ENCODE assay signal across 20 cellular contexts in the genomic region with DNA sequence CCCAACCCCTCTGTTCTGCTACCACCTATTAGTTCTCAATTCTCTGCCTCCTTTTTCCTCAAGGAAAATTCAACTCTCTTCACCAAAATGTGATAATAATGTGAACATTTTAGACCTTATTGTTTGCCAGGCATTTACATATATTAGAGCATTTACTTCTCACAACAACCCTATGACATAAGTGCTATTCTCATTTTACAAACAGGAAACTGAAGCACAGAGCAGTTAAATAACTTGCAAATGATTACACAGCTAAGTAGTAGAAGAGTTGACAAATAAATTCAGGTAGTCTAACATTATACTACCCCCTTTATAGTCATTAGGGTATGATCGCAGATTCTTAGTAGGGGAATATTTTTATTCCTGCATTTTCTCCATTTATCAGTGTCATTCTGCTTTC. TPM values are rescaled to one million over a fixed set of nuclear protein-coding genes. Genes with fewer than 3 reads are reported as not detected.
DNase-seq lines count a peak whose midpoint lies in the region; ATAC-seq and TF ChIP-seq lines count a peak whose summit lies in the region.
"Had no signal": no experiment of that assay in that cellular context is flagged by ENCODE, and none has a peak within 500 bp of the region (broad histone marks: within the 10 kb centered on the region; RNA-seq: fewer than 3 reads in every experiment).

No MANE protein-coding gene starts in this region.

- H3K27ac ChIP-seq in endodermal cell (ENCODE audit: low read depth, low read length) = no peak overlapping the region
- H3K27ac ChIP-seq in gastroesophageal sphincter = no peak overlapping the region
- H3K27ac ChIP-seq: A549, GM23248 had no signal

- H3K36me3 Mint-ChIP-seq in WTC11 = peaks cover 4% of the 10 kb centered on the region
- peaks cover 10% of the 10 kb centered on the region for H3K36me3 Mint-ChIP-seq in endodermal cell (ENCODE audit: low read depth)

- H3K4me3 ChIP-seq in endodermal cell (ENCODE audit: low read length) (no peak overlapping the region), gastroesophageal sphincter (no peak overlapping the region)
- H3K4me3 ChIP-seq: A549, GM23248, HAP-1 had no signal

- peaks cover 5% of the 10 kb centered on the region for H3K9me3 ChIP-seq in endodermal cell (ENCODE audit: control insufficient read depth, low read length)
- no peaks in the 10 kb centered on the region for H3K9me3 ChIP-seq in gastroesophageal sphincter
- H3K9me3 ChIP-seq: A549, Caco-2, HAP-1 had no signal

- CTCF ChIA-PET in WTC11 (lab: Charles Lee) = no interaction called here

- no peaks in the 10 kb centered on the region for H3K27me3 Mint-ChIP-seq in WTC11 (ENCODE audit: low read depth)
- no peaks in the 10 kb centered on the region for H3K27me3 Mint-ChIP-seq in endodermal cell (ENCODE audit: insufficient read depth)
- H3K27me3 Mint-ChIP-seq: CD4-positive, alpha-beta memory T cell had no signal

- no peak for TF ChIP-seq EP300 in gastroesophageal sphincter (IDR thresholded peaks at IDR 0.05)

- H3K4me1 ChIP-seq in endodermal cell (ENCODE audit: control insufficient read depth, insufficient read depth, low read length) (peaks cover 12% of the 10 kb centered on the region), gastroesophageal sphincter (no peaks in the 10 kb centered on the region)
- H3K4me1 ChIP-seq: A549, Caco-2, HAP-1 had no signal

- no peaks in the 10 kb centered on the region for H3K36me3 ChIP-seq in endodermal cell (ENCODE audit: control insufficient read depth, insufficient read depth, low read length)
- peaks cover 0 to 9% of the 10 kb centered on the region in 2 donors for H3K36me3 ChIP-seq in gastroesophageal sphincter
- H3K36me3 ChIP-seq: HAP-1 had no signal

- WGBS in endodermal cell (ENCODE audit: insufficient coverage in 1 of 2, insufficient read length in 1 of 2), 2 experiments = no CpG with 5 or more reads among the region's 1 CpG
- WGBS in gastroesophageal sphincter (ENCODE audit: low coverage in 1 of 2), 2 donors = 83 to 96% methylated on average over 1 of the region's 1 CpG

- H3K9ac ChIP-seq in endodermal cell (ENCODE audit: extremely low read depth, low read length, poor library complexity, severe bottlenecking) = no peak overlapping the region
- H3K9ac ChIP-seq: GM23248 had no signal

- TF ChIP-seq POLR2A in gastroesophageal sphincter (IDR thresholded peaks at IDR 0.05) = no peak

- POLR2A ChIA-PET in WTC11 (lab: Charles Lee) = no interaction called here

- H3K4me1 Mint-ChIP-seq in WTC11 (peaks cover 24% of the 10 kb centered on the region), endodermal cell (peaks cover 20% of the 10 kb centered on the region)
- H3K4me1 Mint-ChIP-seq: CD4-positive, alpha-beta memory T cell had no signal

- DNase-seq in WTC11 (ENCODE audit: low spot score) = no peak
- no peak for DNase-seq in endodermal cell
- no peak for DNase-seq in COR-L47 (lab: John Stamatoyannopoulos, UW)
- no peak for DNase-seq in NCI-H1417 treated with DMSO at 0.1 percent for 48 hours (lab: John Stamatoyannopoulos, UW)
- DNase-seq: 8988T; ACHN; C1 segment of cervical spinal cord; Caco-2; CD4-positive, alpha-beta memory T cell; DMS153; DMS79; EL; GDM1; GM23248; HFFc6 had no signal

- TF ChIP-seq CTCF in WTC11 (IDR thresholded peaks at IDR 0.05) = no peak
- no peak for TF ChIP-seq CTCF in endodermal cell (conservative IDR thresholded peaks at IDR 0.05)
- no peak for TF ChIP-seq CTCF in gastroesophageal sphincter (IDR thresholded peaks at IDR 0.05)

- H3K9me3 Mint-ChIP-seq in WTC11 = peaks cover 11% of the 10 kb centered on the region
- peaks cover 10% of the 10 kb centered on the region for H3K9me3 Mint-ChIP-seq in endodermal cell
- H3K9me3 Mint-ChIP-seq: CD4-positive, alpha-beta memory T cell; HFFc6 had no signal

- H3K27ac Mint-ChIP-seq in WTC11 (peak overlapping the region; percentile 20), endodermal cell (peak overlapping the region; percentile 50)
- H3K27ac Mint-ChIP-seq: HFFc6 had no signal

- H3K27me3 ChIP-seq in endodermal cell (ENCODE audit: control insufficient read depth, insufficient read depth, low read length, poor library complexity, severe bottlenecking) (no peaks in the 10 kb centered on the region), gastroesophageal sphincter (no peaks in the 10 kb centered on the region)

- no peak overlapping the region for H3K4me3 Mint-ChIP-seq in WTC11
- no peak overlapping the region for H3K4me3 Mint-ChIP-seq in endodermal cell
- H3K4me3 Mint-ChIP-seq: CD4-positive, alpha-beta memory T cell; HFFc6 had no signal

- peak; percentile 55 for ATAC-seq in GM18520 (IDR thresholded peaks at IDR 0.05; ENCODE audit: unreplicated experiment)
- ATAC-seq in WTC11 = no peak
- ATAC-seq in HG03095 (IDR thresholded peaks at IDR 0.05; ENCODE audit: unreplicated experiment) = no peak
- ATAC-seq in gastroesophageal sphincter = no peak
- ATAC-seq: A549 had no signal

TF ChIP-seq in WTC11, 78 proteins besides CTCF, POLR2A, EP300 and RAD21:
- TF ChIP-seq, protein P1, sequence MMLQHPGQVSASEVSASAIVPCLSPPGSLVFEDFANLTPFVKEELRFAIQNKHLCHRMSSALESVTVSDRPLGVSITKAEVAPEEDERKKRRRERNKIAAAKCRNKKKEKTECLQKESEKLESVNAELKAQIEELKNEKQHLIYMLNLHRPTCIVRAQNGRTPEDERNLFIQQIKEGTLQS (CRISPR knock-in tag; conservative IDR thresholded peaks at IDR 0.05) = no peak
- TF ChIP-seq ZNF416 (CRISPR knock-in tag; IDR thresholded peaks at IDR 0.05) (no peak), SMAD3 (CRISPR knock-in tag; IDR thresholded peaks at IDR 0.05; ENCODE audit: borderline replicate concordance) (no peak)
- TF ChIP-seq, protein P2, sequence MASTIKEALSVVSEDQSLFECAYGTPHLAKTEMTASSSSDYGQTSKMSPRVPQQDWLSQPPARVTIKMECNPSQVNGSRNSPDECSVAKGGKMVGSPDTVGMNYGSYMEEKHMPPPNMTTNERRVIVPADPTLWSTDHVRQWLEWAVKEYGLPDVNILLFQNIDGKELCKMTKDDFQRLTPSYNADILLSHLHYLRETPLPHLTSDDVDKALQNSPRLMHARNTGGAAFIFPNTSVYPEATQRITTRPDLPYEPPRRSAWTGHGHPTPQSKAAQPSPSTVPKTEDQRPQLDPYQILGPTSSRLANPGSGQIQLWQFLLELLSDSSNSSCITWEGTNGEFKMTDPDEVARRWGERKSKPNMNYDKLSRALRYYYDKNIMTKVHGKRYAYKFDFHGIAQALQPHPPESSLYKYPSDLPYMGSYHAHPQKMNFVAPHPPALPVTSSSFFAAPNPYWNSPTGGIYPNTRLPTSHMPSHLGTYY (CRISPR knock-in tag; IDR thresholded peaks at IDR 0.05) = no peak

RNA-seq across cellular contexts. Expression of a gene that starts 23.3 kb away (rescaled TPM):
- total RNA-seq in WTC11 (2021) (111 to 146 TPM (median 143 TPM) in 3 replicates), endodermal cell (100 to 1,000 TPM; 119 to 165 TPM), gastroesophageal sphincter (10 to 100 TPM; 40.0 to 95.6 (median 61.4) TPM)
- polyA plus RNA-seq in endodermal cell (2013, experiment 1 of 2) = 60.8 TPM
- 52.3 TPM for polyA plus RNA-seq in endodermal cell (2013, experiment 2 of 2)

RNA-seq across cellular contexts. Expression of a gene that starts 46.6 kb away (rescaled TPM):
- 2.3 to 4.3 TPM (median 2.8 TPM) in 3 replicates for total RNA-seq in WTC11 (2021)
- total RNA-seq in endodermal cell = 10 to 100 TPM in 1 of 2 donors, 1 to 10 TPM in 1; 9.3 to 11.5 TPM
- 11.4 TPM for polyA plus RNA-seq in endodermal cell (2013, experiment 1 of 2)
- 12.5 TPM for polyA plus RNA-seq in endodermal cell (2013, experiment 2 of 2)
- 10 to 100 TPM in 2 of 4 donors, 1 to 10 TPM in 2; 6.3 to 30.0 (median 11.2) TPM for total RNA-seq in gastroesophageal sphincter

RNA-seq across cellular contexts. Expression of a gene that starts 46.9 kb away (rescaled TPM):
- total RNA-seq in WTC11 (2021) (47.2 to 51.7 TPM (median 50.2 TPM) in 3 replicates), endodermal cell (10 to 100 TPM; 41.5 to 62.7 TPM), gastroesophageal sphincter (10 to 100 TPM in 2 of 4 donors, 1 to 10 TPM in 2; 6.5 to 35.0 (median 11.3) TPM)
- polyA plus RNA-seq in endodermal cell (2013, experiment 1 of 2) = 82.7 TPM
- 86.2 TPM for polyA plus RNA-seq in endodermal cell (2013, experiment 2 of 2)
